38 cellular contexts compared by ENCODE assay signal in genomic region chr2:15901808-15902130, GRCh38. TPM values are rescaled to one million over a fixed set of nuclear protein-coding genes. Genes with fewer than 3 reads are reported as not detected.
"Had no signal": no experiment of that assay in that cellular context is flagged by ENCODE, and none has a peak within 500 bp of the region (broad histone marks: within the 10 kb centered on the region; RNA-seq: fewer than 3 reads in every experiment).

No MANE protein-coding gene starts in this region.

- H3K27me3 ChIP-seq: adrenal gland, ascending aorta, body of pancreas, brain microvascular endothelial cell, breast epithelium, cardiac muscle cell had no signal

- H3K4me1 Mint-ChIP-seq: activated naive CD4-positive, alpha-beta T cell treated with anti-CD3 and anti-CD28 coated beads, Interleukin-2, amount 10 ng/mL, durations not matched to agents 7 days and 5 days; activated naive CD4-positive, alpha-beta T cell treated with anti-CD3 and anti-CD28 coated beads, Interleukin-2, amount 50 U/mL, for 24 hours; activated naive CD8-positive, alpha-beta T cell treated with anti-CD3 and anti-CD28 coated beads for 36 hours; activated naive CD8-positive, alpha-beta T cell treated with anti-CD3 and anti-CD28 coated beads, Interleukin-2, amount 10 ng/mL, durations not matched to agents 7 days and 5 days; activated T-helper 17 cell treated with anti-CD3 and anti-CD28 coated beads, Interleukin-2, amount 50 U/mL, for 72 hours; brain; central memory CD8-positive, alpha-beta T cell had no signal

- FAIRE-seq: astrocyte, bronchial epithelial cell had no signal

- H3K27ac Mint-ChIP-seq: activated naive CD4-positive, alpha-beta T cell treated with anti-CD3 and anti-CD28 coated beads for 36 hours; activated naive CD4-positive, alpha-beta T cell treated with anti-CD3 and anti-CD28 coated beads, Interleukin-2, amount 10 ng/mL, durations not matched to agents 7 days and 5 days; activated naive CD4-positive, alpha-beta T cell treated with anti-CD3 and anti-CD28 coated beads, Interleukin-2, amount 50 U/mL, for 72 hours; activated naive CD8-positive, alpha-beta T cell; activated naive CD8-positive, alpha-beta T cell treated with anti-CD3 and anti-CD28 coated beads for 36 hours; activated naive CD8-positive, alpha-beta T cell treated with anti-CD3 and anti-CD28 coated beads, Interleukin-2, amount 10 ng/mL, durations not matched to agents 7 days and 5 days; activated T-cell treated with anti-CD3 and anti-CD28 coated beads, Interleukin-2, amount 50 U/mL, for 24 hours; activated T-cell treated with anti-CD3 and anti-CD28 coated beads, Interleukin-2, amount 50 U/mL, for 72 hours; activated T-helper 1 cell treated with anti-CD3 and anti-CD28 coated beads, Interleukin-12 subunit alpha, Interleukin-12 subunit beta, Interleukin-2, Interleukin-4 antibody, amounts not matched to agents 30 ng/mL and 10 ng/mL and 1 ng/mL, durations not matched to agents 14 hours and 24 hours and 36 hours; activated T-helper 17 cell treated with anti-CD3 and anti-CD28 coated beads, Interleukin-2, amount 50 U/mL, for 72 hours; activated T-helper 2 cell treated with anti-CD3 and anti-CD28 coated beads, Interferon-gamma antibody, Interleukin-2, Interleukin-4, amounts not matched to agents 10 μg/mL and 5 μg/mL and 100 μg/mL, durations not matched to agents 14 hours and 24 hours and 36 hours; brain had no signal

- H3K27me3 Mint-ChIP-seq: activated naive CD4-positive, alpha-beta T cell treated with anti-CD3 and anti-CD28 coated beads, Interleukin-2, amount 10 ng/mL, durations not matched to agents 7 days and 5 days had no signal

- DNase-seq: activated effector memory CD4-positive, alpha-beta T cell treated with anti-CD3 and anti-CD28 coated beads, Interleukin-2, amount 50 U/mL, for 16 hours; activated effector memory CD4-positive, alpha-beta T cell treated with Interleukin-2 at 50 U/mL for 16 hours; activated gamma-delta T cell; activated gamma-delta T cell treated with Interleukin-2 at 50 U/mL for 16 hours; activated naive CD4-positive, alpha-beta T cell; activated naive CD4-positive, alpha-beta T cell treated with anti-CD3 and anti-CD28 coated beads for 36 hours; activated naive CD4-positive, alpha-beta T cell treated with anti-CD3 and anti-CD28 coated beads, Interleukin-2, amount 10 ng/mL, durations not matched to agents 7 days and 5 days; activated naive CD4-positive, alpha-beta T cell treated with anti-CD3 and anti-CD28 coated beads, Interleukin-2, amount 50 U/mL, for 16 hours; activated naive CD4-positive, alpha-beta T cell treated with Interleukin-2 at 50 U/mL for 16 hours; activated naive CD8-positive, alpha-beta T cell treated with anti-CD3 and anti-CD28 coated beads for 36 hours; activated naive CD8-positive, alpha-beta T cell treated with anti-CD3 and anti-CD28 coated beads, Interleukin-2, amount 10 ng/mL, durations not matched to agents 7 days and 5 days; activated T-cell treated with anti-CD3 and anti-CD28 coated beads, Interleukin-2, amount 50 U/mL, for 24 hours; activated T-cell treated with anti-CD3 and anti-CD28 coated beads, Interleukin-2, amount 50 U/mL, for 4 hours; activated T-cell treated with anti-CD3 and anti-CD28 coated beads, Interleukin-2, amount 50 U/mL, for 48 hours; activated T-cell treated with anti-CD3 and anti-CD28 coated beads, Interleukin-2, amount 50 U/mL, for 72 hours; amniotic stem cell; amygdala; anterior cingulate cortex; aorta; body of pancreas; brain microvascular endothelial cell; caudate nucleus; central memory CD4-positive, alpha-beta T cell; cerebellar nuclear complex had no signal

- H3K27ac ChIP-seq: adrenal gland, ascending aorta, body of pancreas, brain microvascular endothelial cell, breast epithelium, cardiac muscle cell had no signal

- H3K36me3 ChIP-seq: adrenal gland, ascending aorta, brain microvascular endothelial cell, breast epithelium, cardiac muscle cell had no signal

- H3K4me3 ChIP-seq: adrenal gland, ascending aorta, body of pancreas, breast epithelium, cardiac muscle cell had no signal

- ATAC-seq: activated naive CD4-positive, alpha-beta T cell treated with anti-CD3 and anti-CD28 coated beads, Interleukin-2, amount 50 U/mL, for 72 hours; activated T-cell treated with anti-CD3 and anti-CD28 coated beads, Interleukin-2, amount 50 U/mL, for 4 hours; activated T-cell treated with anti-CD3 and anti-CD28 coated beads, Interleukin-2, amount 50 U/mL, for 72 hours; activated T-helper 17 cell treated with anti-CD3 and anti-CD28 coated beads, Interleukin-2, amount 50 U/mL, for 72 hours; body of pancreas had no signal

- H3K4me3 Mint-ChIP-seq: activated naive CD4-positive, alpha-beta T cell treated with anti-CD3 and anti-CD28 coated beads for 36 hours; activated naive CD4-positive, alpha-beta T cell treated with anti-CD3 and anti-CD28 coated beads, Interleukin-2, amount 10 ng/mL, durations not matched to agents 7 days and 5 days; activated naive CD4-positive, alpha-beta T cell treated with anti-CD3 and anti-CD28 coated beads, Interleukin-2, amount 50 U/mL, for 24 hours; activated naive CD8-positive, alpha-beta T cell; activated naive CD8-positive, alpha-beta T cell treated with anti-CD3 and anti-CD28 coated beads for 36 hours; activated naive CD8-positive, alpha-beta T cell treated with anti-CD3 and anti-CD28 coated beads, Interleukin-2, amount 10 ng/mL, durations not matched to agents 7 days and 5 days; activated T-cell treated with anti-CD3 and anti-CD28 coated beads, Interleukin-2, amount 50 U/mL, for 24 hours; activated T-cell treated with anti-CD3 and anti-CD28 coated beads, Interleukin-2, amount 50 U/mL, for 4 hours; activated T-cell treated with anti-CD3 and anti-CD28 coated beads, Interleukin-2, amount 50 U/mL, for 72 hours; activated T-helper 1 cell treated with anti-CD3 and anti-CD28 coated beads, Interleukin-12 subunit alpha, Interleukin-12 subunit beta, Interleukin-2, Interleukin-4 antibody, amounts not matched to agents 30 ng/mL and 10 ng/mL and 1 ng/mL, durations not matched to agents 14 hours and 24 hours and 36 hours; activated T-helper 17 cell treated with anti-CD3 and anti-CD28 coated beads, Interleukin-2, amount 50 U/mL, for 72 hours; brain; central memory CD8-positive, alpha-beta T cell had no signal

- H3K36me3 Mint-ChIP-seq: activated naive CD4-positive, alpha-beta T cell treated with anti-CD3 and anti-CD28 coated beads, Interleukin-2, amount 10 ng/mL, durations not matched to agents 7 days and 5 days; activated naive CD4-positive, alpha-beta T cell treated with anti-CD3 and anti-CD28 coated beads, Interleukin-2, amount 50 U/mL, for 24 hours; activated naive CD8-positive, alpha-beta T cell; activated naive CD8-positive, alpha-beta T cell treated with anti-CD3 and anti-CD28 coated beads for 36 hours; activated naive CD8-positive, alpha-beta T cell treated with anti-CD3 and anti-CD28 coated beads, Interleukin-2, amount 10 ng/mL, durations not matched to agents 7 days and 5 days; brain had no signal

- H3K4me1 ChIP-seq: adrenal gland, ascending aorta, body of pancreas, breast epithelium had no signal

- H3K9me3 Mint-ChIP-seq: activated T-cell treated with anti-CD3 and anti-CD28 coated beads, Interleukin-2, amount 50 U/mL, for 24 hours had no signal

RNA-seq across cellular contexts. Expression of gene MYCN, which starts 38.6 kb away (rescaled TPM):
- total RNA-seq: activated naive CD4-positive, alpha-beta T cell treated with anti-CD3 and anti-CD28 coated beads, Interleukin-2, amount 50 U/mL, for 72 hours; activated naive CD8-positive, alpha-beta T cell treated with anti-CD3 and anti-CD28 coated beads, Interleukin-2, amount 10 ng/mL, durations not matched to agents 7 days and 5 days; activated T-helper 1 cell treated with anti-CD3 and anti-CD28 coated beads, Interleukin-12 subunit alpha, Interleukin-12 subunit beta, Interleukin-2, Interleukin-4 antibody, amounts not matched to agents 30 ng/mL and 10 ng/mL and 1 ng/mL, durations not matched to agents 14 hours and 24 hours and 36 hours; activated T-helper 17 cell treated with anti-CD3 and anti-CD28 coated beads, Interleukin-2, amount 50 U/mL, for 72 hours; activated T-helper 2 cell treated with anti-CD3 and anti-CD28 coated beads, Interferon-gamma antibody, Interleukin-2, Interleukin-4, amounts not matched to agents 10 μg/mL and 5 μg/mL and 100 μg/mL, durations not matched to agents 14 hours and 24 hours and 36 hours; ascending aorta; body of pancreas; bronchial epithelial cell had no signal
